In the genomic region with DNA sequence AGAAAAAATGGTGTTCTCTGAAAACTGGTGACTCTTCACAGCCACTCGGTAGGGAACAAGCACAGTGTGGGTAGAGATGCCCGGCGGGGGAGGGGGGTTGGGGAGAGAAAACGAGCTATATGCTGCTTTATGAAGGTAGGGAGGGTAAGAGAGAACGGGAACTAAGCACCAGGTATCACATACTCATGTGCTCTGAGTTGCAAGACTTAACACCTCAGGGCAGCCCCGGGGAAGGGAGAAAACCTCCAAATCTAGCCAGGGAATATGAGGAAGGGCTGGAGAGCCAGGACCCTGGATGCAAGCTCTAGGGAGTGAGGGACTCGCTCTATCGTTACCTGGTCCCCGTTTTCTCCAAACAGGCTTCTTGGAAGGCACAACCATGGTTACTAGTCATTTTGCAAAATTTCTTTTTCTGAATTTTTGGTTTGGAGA, we compare ENCODE assay signal across 10 cellular contexts. TPM values are rescaled to one million over a fixed set of nuclear protein-coding genes. Genes with fewer than 3 reads are reported as not detected.
DNase-seq lines count a peak whose midpoint lies in the region; ATAC-seq and TF ChIP-seq lines count a peak whose summit lies in the region.
"Had no signal": no experiment of that assay in that cellular context is flagged by ENCODE, and none has a peak within 500 bp of the region (broad histone marks: within the 10 kb centered on the region; RNA-seq: fewer than 3 reads in every experiment).

No MANE protein-coding gene starts in this region.

- TF ChIP-seq CTCF in AG09309 (IDR thresholded peaks at IDR 0.05; ENCODE audit: control insufficient read depth, insufficient read depth, low read depth, low read length, missing control alignments) (no peak), GM20000 (IDR thresholded peaks at IDR 0.05; ENCODE audit: extremely low read depth, missing control alignments) (no peak)

- H3K9me3 Mint-ChIP-seq in activated naive CD8-positive, alpha-beta T cell treated with anti-CD3 and anti-CD28 coated beads, Interleukin-2, amount 50 U/mL, for 24 hours: no peaks in the 10 kb centered on the region
- H3K9me3 Mint-ChIP-seq in naive B cell: no peaks in the 10 kb centered on the region

- no peak for DNase-seq in AG09309 (ENCODE audit: low read depth)
- DNase-seq in H7: peak; percentile 46
- DNase-seq in activated naive CD8-positive, alpha-beta T cell treated with anti-CD3 and anti-CD28 coated beads, Interleukin-2, amount 50 U/mL, for 24 hours: no peak
- no peak for DNase-seq in naive B cell
- no peak for DNase-seq in GM20000 (ENCODE audit: low spot score)
- no peak for DNase-seq in activated effector memory CD4-positive, alpha-beta T cell treated with Interleukin-2 at 50 U/mL for 16 hours
- no peak for DNase-seq in NCI-H82 treated with DMSO at 0.1 percent for 48 hours (lab: John Stamatoyannopoulos, UW; ENCODE audit: unreplicated experiment)
- DNase-seq: head of caudate nucleus, PC-3 had no signal

- ATAC-seq in activated naive CD8-positive, alpha-beta T cell treated with anti-CD3 and anti-CD28 coated beads, Interleukin-2, amount 50 U/mL, for 24 hours: no peak
- ATAC-seq in naive B cell (ENCODE audit: low read depth in 2 of 2): peak; percentile 14 to 16
- no peak for ATAC-seq in GM19397 (IDR thresholded peaks at IDR 0.05; ENCODE audit: unreplicated experiment)
- ATAC-seq: PC-3 had no signal

- H3K4me3 Mint-ChIP-seq in activated naive CD8-positive, alpha-beta T cell treated with anti-CD3 and anti-CD28 coated beads, Interleukin-2, amount 50 U/mL, for 24 hours: peak overlapping the region; percentile 81
- H3K4me3 Mint-ChIP-seq in naive B cell: peak overlapping the region; percentile 69 to 95 (median 89)

- H3K4me3 ChIP-seq in AG09309 (ENCODE audit: control insufficient read depth, low read depth, low read length) (peak overlapping the region; percentile 12), H7 (ENCODE audit: insufficient read depth, low read depth, low read length) (no peak overlapping the region)

- H3K27me3 Mint-ChIP-seq in activated naive CD8-positive, alpha-beta T cell treated with anti-CD3 and anti-CD28 coated beads, Interleukin-2, amount 50 U/mL, for 24 hours: no peaks in the 10 kb centered on the region
- H3K27me3 Mint-ChIP-seq in naive B cell: no peaks in the 10 kb centered on the region

- peak overlapping the region; percentile 84 for H3K27ac Mint-ChIP-seq in activated naive CD8-positive, alpha-beta T cell treated with anti-CD3 and anti-CD28 coated beads, Interleukin-2, amount 50 U/mL, for 24 hours
- peak overlapping the region; percentile 46 to 96 (median 83) for H3K27ac Mint-ChIP-seq in naive B cell

- peaks cover 15% of the 10 kb centered on the region for H3K36me3 Mint-ChIP-seq in activated naive CD8-positive, alpha-beta T cell treated with anti-CD3 and anti-CD28 coated beads, Interleukin-2, amount 50 U/mL, for 24 hours (ENCODE audit: low read depth)
- H3K36me3 Mint-ChIP-seq in naive B cell: peaks cover 0 to 4% of the 10 kb centered on the region in 2 donors

- peaks cover 61% of the 10 kb centered on the region for H3K4me1 Mint-ChIP-seq in activated naive CD8-positive, alpha-beta T cell treated with anti-CD3 and anti-CD28 coated beads, Interleukin-2, amount 50 U/mL, for 24 hours
- peaks cover 47 to 66% (median 49%) of the 10 kb centered on the region in 3 donors for H3K4me1 Mint-ChIP-seq in naive B cell

- H3K36me3 ChIP-seq in H7 (replicated peaks; ENCODE audit: control insufficient read depth, insufficient read depth, low read length): no peaks in the 10 kb centered on the region

- no peaks in the 10 kb centered on the region for H3K27me3 ChIP-seq in H7 (ENCODE audit: control insufficient read depth, insufficient read depth, low read length)

RNA-seq across cellular contexts. Expression of a gene that starts 35.3 kb away (rescaled TPM):
- 0.03 and 0.63 TPM in 2 replicates for total RNA-seq in H7 (2014; rRNA removed; shearing (Covaris generic))
- under 1 TPM in 3 of 6 donors, not detected in 3; 0.08 to 0.35 (median 0.23) TPM for polyA plus RNA-seq in naive B cell (ENCODE audit: low read depth in 6 of 6)

RNA-seq across cellular contexts. Expression of a gene that starts 48.4 kb away (rescaled TPM):
- 23.1 and 25.1 TPM in 2 replicates for total RNA-seq in H7 (2014; rRNA removed; shearing (Covaris generic))
- polyA plus RNA-seq in naive B cell (ENCODE audit: low read depth in 6 of 6): 10 to 100 TPM; 43.0 to 66.7 (median 58.3) TPM

Comparison
In these comparisons a context has a peak if more than half of its experiments do, and no peak if none do; other contexts are left out.
1. ATAC-seq: peak in naive B cell (2 of 2); none in activated naive CD8-positive, alpha-beta T cell treated with anti-CD3 and anti-CD28 coated beads, Interleukin-2, amount 50 U/mL, for 24 hours (single experiment) and GM19397 (single experiment).